8 cellular contexts compared by ENCODE assay signal in the genomic region with DNA sequence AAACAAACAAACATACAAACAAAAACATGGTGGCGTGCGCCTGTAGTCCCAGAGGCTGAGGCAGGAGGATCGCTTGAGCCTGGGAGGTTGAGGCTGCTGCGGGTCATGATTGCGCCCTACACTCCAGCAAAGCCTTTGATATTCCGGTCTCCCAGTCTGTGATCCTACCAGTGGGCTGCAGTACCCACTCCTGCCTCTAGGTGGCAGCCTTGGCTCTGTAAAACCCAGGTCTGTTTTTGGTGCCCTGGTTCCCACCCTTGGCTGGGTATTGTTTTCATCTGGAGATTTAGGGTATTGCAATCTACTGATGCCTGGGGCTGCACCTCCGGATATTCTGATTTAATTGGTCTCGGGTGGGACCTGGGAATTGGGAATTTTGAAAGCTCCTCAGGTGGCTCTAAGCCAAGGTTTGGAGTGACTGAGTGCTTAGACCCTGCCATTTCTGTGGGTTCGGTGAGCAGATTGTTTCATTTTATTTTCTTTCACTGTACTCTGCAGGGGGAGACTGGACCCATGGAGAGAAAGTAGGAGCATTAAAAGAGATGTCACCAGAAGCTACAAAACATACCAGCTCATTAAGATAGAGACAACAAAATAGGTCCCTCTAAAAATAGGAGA. TPM values are rescaled to one million over a fixed set of nuclear protein-coding genes. Genes with fewer than 3 reads are reported as not detected.
DNase-seq lines count a peak whose midpoint lies in the region; ATAC-seq, FAIRE-seq and TF ChIP-seq lines count a peak whose summit lies in the region.

No MANE protein-coding gene starts in this region.

- no peak for TF ChIP-seq POLR2A in transverse colon (IDR thresholded peaks at IDR 0.05)

- H3K4me3 ChIP-seq in pancreas (no peak overlapping the region), transverse colon (no peak overlapping the region)

- DNase-seq in NCI-H2196 (lab: John Stamatoyannopoulos, UW; ENCODE audit: unreplicated experiment) (peak; percentile 45), NCI-H2196 treated with DMSO at 0.1 percent for 48 hours (lab: John Stamatoyannopoulos, UW; ENCODE audit: unreplicated experiment) (no peak), HuH-7 (ENCODE audit: low spot score) (peak; percentile 49), SHP77 (lab: John Stamatoyannopoulos, UW) (peak; percentile 77 to 83), germinal center (ENCODE audit: low spot score) (peak; percentile 82), pancreas (peak; percentile 36 to 93 (median 78)), transverse colon (peak; percentile 81)
- peak; percentile 90 for DNase-seq in activated effector memory CD4-positive, alpha-beta T cell treated with anti-CD3 and anti-CD28 coated beads, Interleukin-2, amount 50 U/mL, for 16 hours

- no peak for TF ChIP-seq EP300 in transverse colon (IDR thresholded peaks at IDR 0.05; ENCODE audit: low read depth)

- H3K4me1 ChIP-seq in pancreas (no peaks in the 10 kb centered on the region), transverse colon (no peaks in the 10 kb centered on the region)

- H3K36me3 ChIP-seq in pancreas (no peaks in the 10 kb centered on the region), transverse colon (no peaks in the 10 kb centered on the region)

- no peaks in the 10 kb centered on the region for H3K9me3 ChIP-seq in pancreas
- H3K9me3 ChIP-seq in transverse colon = no peaks in the 10 kb centered on the region

- no peak overlapping the region for H3K27ac ChIP-seq in pancreas
- H3K27ac ChIP-seq in transverse colon = no peak overlapping the region

- peak; percentile 97 to 99 (median 98) for TF ChIP-seq CTCF in pancreas (IDR thresholded peaks at IDR 0.05)
- TF ChIP-seq CTCF in transverse colon (IDR thresholded peaks at IDR 0.05) = peak; percentile 87 to 100 (median 99)

- no peak for FAIRE-seq in pancreas (lab: Jason Lieb, UNC)

- in situ Hi-C loops in transverse colon (cut with MboI; ENCODE audit: low pct_ligation_motif_present in 1 of 4, low pct_unique_long_range_greater_than_20kb in 1 of 4, low sequenced_read_pairs in 3 of 4) = loop anchor here in 3 of 4 donors (5.0 to 25.0 kb wide), 5 partner anchors 104 to 704 kb away; partner anchors contain the start of genes MYH1 (in 1 of the 3) and RCVRN (in 1 of the 3)

- no peaks in the 10 kb centered on the region for H3K27me3 ChIP-seq in pancreas
- H3K27me3 ChIP-seq in transverse colon = no peaks in the 10 kb centered on the region

- WGBS in pancreas, 2 donors = 20 to 23% methylated on average over 9 of the region's 9 CpGs
- 0 to 34% methylated on average over 1 to 9 of the region's 9 CpGs for WGBS in transverse colon (ENCODE audit: low coverage in 1 of 2), 2 donors

- ATAC-seq in pancreas = peak; percentile 68 to 78 (median 76)

- intact Hi-C loops in pancreas (cut with DNase I) = loop anchor here in 2 of 3 donors (5.0 to 10.0 kb wide), 2 partner anchors 289 to 292 kb away; no protein-coding TSS in a partner anchor
- intact Hi-C loops in transverse colon (cut with DNase I; ENCODE audit: low total_unique reads) = loop anchor here (10.0 kb wide), 1 partner anchor 692 kb away; no protein-coding TSS in a partner anchor

RNA-seq across cellular contexts. Expression of gene MYH3, which starts 40.5 kb away (rescaled TPM):
- total RNA-seq in pancreas = 1 to 10 TPM in 5 of 6 donors, under 1 TPM in 1; 0.63 to 2.6 (median 1.7) TPM
- 10 to 100 TPM; 13.2 to 13.5 TPM for polyA plus RNA-seq in pancreas
- total RNA-seq in transverse colon = 1 to 10 TPM; 2.2 to 6.6 (median 3.6) TPM
